In genomic region chr14:80496090-80496489, GRCh38 we compare ENCODE assay signal across 33 cellular contexts.
"Had no signal": no experiment of that assay in that cellular context is flagged by ENCODE, and none has a peak within 500 bp of the region (broad histone marks: within the 10 kb centered on the region; RNA-seq: fewer than 3 reads in every experiment).

No MANE protein-coding gene starts in this region.

- H3K27ac ChIP-seq: adrenal gland, ascending aorta, body of pancreas, brain microvascular endothelial cell, breast epithelium, cardiac muscle cell had no signal

- H3K9me3 ChIP-seq: adrenal gland, ascending aorta, body of pancreas, breast epithelium had no signal

- ATAC-seq: activated naive CD4-positive, alpha-beta T cell treated with anti-CD3 and anti-CD28 coated beads, Interleukin-2, amount 50 U/mL, for 72 hours; activated naive CD8-positive, alpha-beta T cell treated with anti-CD3 and anti-CD28 coated beads, Interleukin-2, amount 50 U/mL, for 24 hours; activated T-cell treated with anti-CD3 and anti-CD28 coated beads, Interleukin-2, amount 50 U/mL, for 4 hours; activated T-cell treated with anti-CD3 and anti-CD28 coated beads, Interleukin-2, amount 50 U/mL, for 72 hours; activated T-helper 17 cell treated with anti-CD3 and anti-CD28 coated beads, Interleukin-2, amount 50 U/mL, for 72 hours; body of pancreas had no signal

- H3K36me3 ChIP-seq: adrenal gland, ascending aorta, brain microvascular endothelial cell, breast epithelium, cardiac muscle cell had no signal

- H3K27me3 ChIP-seq: adrenal gland, ascending aorta, body of pancreas, brain microvascular endothelial cell, breast epithelium, cardiac muscle cell had no signal

- FAIRE-seq: astrocyte, bronchial epithelial cell had no signal

- DNase-seq: activated effector memory CD4-positive, alpha-beta T cell treated with anti-CD3 and anti-CD28 coated beads, Interleukin-2, amount 50 U/mL, for 16 hours; activated effector memory CD4-positive, alpha-beta T cell treated with Interleukin-2 at 50 U/mL for 16 hours; activated gamma-delta T cell; activated gamma-delta T cell treated with Interleukin-2 at 50 U/mL for 16 hours; activated naive CD4-positive, alpha-beta T cell; activated naive CD4-positive, alpha-beta T cell treated with anti-CD3 and anti-CD28 coated beads for 36 hours; activated naive CD4-positive, alpha-beta T cell treated with anti-CD3 and anti-CD28 coated beads, Interleukin-2, amount 10 ng/mL, durations not matched to agents 7 days and 5 days; activated naive CD4-positive, alpha-beta T cell treated with anti-CD3 and anti-CD28 coated beads, Interleukin-2, amount 50 U/mL, for 16 hours; activated naive CD4-positive, alpha-beta T cell treated with Interleukin-2 at 50 U/mL for 16 hours; activated naive CD8-positive, alpha-beta T cell treated with anti-CD3 and anti-CD28 coated beads for 36 hours; activated naive CD8-positive, alpha-beta T cell treated with anti-CD3 and anti-CD28 coated beads, Interleukin-2, amount 10 ng/mL, durations not matched to agents 7 days and 5 days; activated naive CD8-positive, alpha-beta T cell treated with anti-CD3 and anti-CD28 coated beads, Interleukin-2, amount 50 U/mL, for 24 hours; activated T-cell treated with anti-CD3 and anti-CD28 coated beads, Interleukin-2, amount 50 U/mL, for 24 hours; activated T-cell treated with anti-CD3 and anti-CD28 coated beads, Interleukin-2, amount 50 U/mL, for 4 hours; activated T-cell treated with anti-CD3 and anti-CD28 coated beads, Interleukin-2, amount 50 U/mL, for 48 hours; activated T-cell treated with anti-CD3 and anti-CD28 coated beads, Interleukin-2, amount 50 U/mL, for 72 hours; adrenal gland; amniotic stem cell; amygdala; anterior cingulate cortex; aorta; body of pancreas; brain microvascular endothelial cell; caudate nucleus; central memory CD4-positive, alpha-beta T cell; cerebellar nuclear complex had no signal

- H3K4me3 ChIP-seq: adrenal gland, ascending aorta, body of pancreas, breast epithelium, cardiac muscle cell had no signal

- H3K4me1 ChIP-seq: ascending aorta, body of pancreas, breast epithelium had no signal
